8 cellular contexts compared by ENCODE assay signal in genomic region chr10:46022978-46023702, GRCh38. TPM values are rescaled to one million over a fixed set of nuclear protein-coding genes. Genes with fewer than 3 reads are reported as not detected.
DNase-seq lines count a peak whose midpoint lies in the region; ATAC-seq and TF ChIP-seq lines count a peak whose summit lies in the region.

No MANE protein-coding gene starts in this region.

- intact Hi-C loops in colonic mucosa (cut with DNase I) (loop anchor here (10.0 kb wide), 1 partner anchor 48 kb away; the partner anchor contains the start of gene TIMM23), left colon (cut with DNase I, micrococcal nuclease) (no loop called here)

- no peaks in the 10 kb centered on the region for H3K36me3 ChIP-seq in colonic mucosa

- H3K9me3 ChIP-seq in colonic mucosa: no peaks in the 10 kb centered on the region

- ATAC-seq in HG02884 (IDR thresholded peaks at IDR 0.05; ENCODE audit: unreplicated experiment) (peak; percentile 85), left colon (peak; percentile 95)

- H3K27ac ChIP-seq in colonic mucosa: peak overlapping the region; percentile 84

- H3K9ac ChIP-seq in colonic mucosa (ENCODE audit: low read depth in 2 of 2, low read length in 2 of 2): peak overlapping the region; percentile 48 to 68

- no peaks in the 10 kb centered on the region for H3K27me3 ChIP-seq in colonic mucosa

- peaks cover 6% of the 10 kb centered on the region for H3K4me1 ChIP-seq in colonic mucosa

- TF ChIP-seq CTCF in colonic mucosa (IDR thresholded peaks at IDR 0.05): no peak

- DNase-seq in NCI-H2081 (lab: John Stamatoyannopoulos, UW) (peak; percentile 61 to 77), NCI-H2081 treated with DMSO at 0.1 percent for 48 hours (lab: John Stamatoyannopoulos, UW) (no peak), NCI-H2196 treated with DMSO at 0.1 percent for 48 hours (lab: John Stamatoyannopoulos, UW; ENCODE audit: unreplicated experiment) (peak; percentile 60), colonic mucosa (peak; percentile 93), left colon (peak; percentile 92 to 93)
- peak; percentile 68 to 71 for DNase-seq in activated CD4-positive, alpha-beta T cell treated with anti-CD3 and anti-CD28 coated beads for 4 hours
- DNase-seq in stimulated activated CD4-positive, alpha-beta T cell treated with anti-CD3 and anti-CD28 coated beads, Interleukin-1b, Interleukin-23, amount 100 ng/mL, for 24 hours (ENCODE audit: low read depth in 4 of 4, low spot score in 1 of 4): peak; percentile 46 to 76 (median 58)

- H3K4me3 ChIP-seq in colonic mucosa: peak overlapping the region; percentile 57

RNA-seq across cellular contexts. Expression of gene NCOA4, which starts 7.3 kb away (rescaled TPM):
- 100 to 1,000 TPM; 132 to 192 TPM for total RNA-seq in colonic mucosa
- 100 to 1,000 TPM; 172 to 204 TPM for total RNA-seq in left colon

RNA-seq across cellular contexts. Expression of gene MSMB, which starts 22.9 kb away (rescaled TPM):
- total RNA-seq in colonic mucosa: not detected
- not detected for total RNA-seq in left colon

RNA-seq across cellular contexts. Expression of gene TIMM23, which starts 50.9 kb away (rescaled TPM):
- 10 to 100 TPM; 42.8 to 73.1 TPM for total RNA-seq in colonic mucosa
- 10 to 100 TPM; 37.4 to 50.3 TPM for total RNA-seq in left colon
